10 cellular contexts compared by ENCODE assay signal in the genomic region with DNA sequence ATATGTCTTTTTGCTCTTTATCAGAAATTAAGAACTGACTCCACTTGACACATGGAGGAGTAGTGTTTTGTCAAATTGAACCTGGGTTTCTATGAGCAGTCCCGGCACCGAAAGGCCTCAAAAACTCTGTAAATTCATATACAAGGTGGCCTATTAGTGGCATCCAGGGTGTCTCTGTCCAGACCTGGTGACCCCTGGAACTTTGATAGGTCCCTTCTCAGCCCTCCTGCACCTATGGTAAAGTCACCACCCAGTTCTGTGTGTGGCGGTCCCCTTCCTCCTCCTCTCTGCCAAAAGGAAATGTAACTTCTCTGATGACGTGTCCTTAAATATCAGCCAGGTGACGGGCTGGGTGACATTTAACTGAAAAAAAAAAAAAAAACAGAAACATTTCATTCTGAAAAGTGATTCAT.
DNase-seq lines count a peak whose midpoint lies in the region; ATAC-seq, FAIRE-seq and TF ChIP-seq lines count a peak whose summit lies in the region.
"Had no signal": no experiment of that assay in that cellular context is flagged by ENCODE, and none has a peak within 500 bp of the region (broad histone marks: within the 10 kb centered on the region; RNA-seq: fewer than 3 reads in every experiment).

No MANE protein-coding gene starts in this region.

- no peaks in the 10 kb centered on the region for H3K9me3 Mint-ChIP-seq in activated naive CD8-positive, alpha-beta T cell treated with anti-CD3 and anti-CD28 coated beads, Interleukin-2, amount 50 U/mL, for 24 hours

- peaks cover 4% of the 10 kb centered on the region for H3K36me3 Mint-ChIP-seq in activated naive CD8-positive, alpha-beta T cell treated with anti-CD3 and anti-CD28 coated beads, Interleukin-2, amount 50 U/mL, for 24 hours (ENCODE audit: low read depth)

- no peaks in the 10 kb centered on the region for H3K27me3 Mint-ChIP-seq in activated naive CD8-positive, alpha-beta T cell treated with anti-CD3 and anti-CD28 coated beads, Interleukin-2, amount 50 U/mL, for 24 hours

- peak overlapping the region; percentile 98 for H3K27ac Mint-ChIP-seq in activated naive CD8-positive, alpha-beta T cell treated with anti-CD3 and anti-CD28 coated beads, Interleukin-2, amount 50 U/mL, for 24 hours

- no peak for FAIRE-seq in H54 (lab: Jason Lieb, UNC)

- peaks cover 72% of the 10 kb centered on the region for H3K4me1 Mint-ChIP-seq in activated naive CD8-positive, alpha-beta T cell treated with anti-CD3 and anti-CD28 coated beads, Interleukin-2, amount 50 U/mL, for 24 hours

- DNase-seq in activated CD4-positive, alpha-beta T cell treated with anti-CD3 and anti-CD28 coated beads, Interleukin-2, amount 50 U/mL, for 4 hours: peak; percentile 41 to 48
- peak; percentile 64 for DNase-seq in activated naive CD8-positive, alpha-beta T cell treated with anti-CD3 and anti-CD28 coated beads, Interleukin-2, amount 50 U/mL, for 24 hours
- peak; percentile 45 for DNase-seq in stimulated activated CD4-positive, alpha-beta T cell treated with anti-CD3 and anti-CD28 coated beads, Interleukin-4, amount 100 ng/mL, for 1 hour
- no peak for DNase-seq in inferior parietal cortex (ENCODE audit: extremely low spot score)
- no peak for DNase-seq in NCI-H82 treated with DMSO at 0.1 percent for 48 hours (lab: John Stamatoyannopoulos, UW; ENCODE audit: unreplicated experiment)
- no peak for DNase-seq in NCI-H69 (lab: John Stamatoyannopoulos, UW)
- no peak for DNase-seq in H54 (ENCODE audit: insufficient read length, low spot score)
- DNase-seq: KG1, NCI-H510A had no signal

- TF ChIP-seq POLR2A in GM19099 (IDR thresholded peaks at IDR 0.05; ENCODE audit: extremely low read depth, insufficient read length, low read depth) (peak; percentile 28), H54 (IDR thresholded peaks at IDR 0.05; ENCODE audit: low read depth, low read length) (no peak)

- peak overlapping the region; percentile 89 for H3K4me3 Mint-ChIP-seq in activated naive CD8-positive, alpha-beta T cell treated with anti-CD3 and anti-CD28 coated beads, Interleukin-2, amount 50 U/mL, for 24 hours

- peak; percentile 78 for ATAC-seq in activated naive CD8-positive, alpha-beta T cell treated with anti-CD3 and anti-CD28 coated beads, Interleukin-2, amount 50 U/mL, for 24 hours

Comparison
In these comparisons a context has a peak if more than half of its experiments do, and no peak if none do; other contexts are left out.
1. DNase-seq: peak in activated CD4-positive, alpha-beta T cell treated with anti-CD3 and anti-CD28 coated beads, Interleukin-2, amount 50 U/mL, for 4 hours (2 of 2), activated naive CD8-positive, alpha-beta T cell treated with anti-CD3 and anti-CD28 coated beads, Interleukin-2, amount 50 U/mL, for 24 hours (single experiment) and stimulated activated CD4-positive, alpha-beta T cell treated with anti-CD3 and anti-CD28 coated beads, Interleukin-4, amount 100 ng/mL, for 1 hour (single experiment); none in inferior parietal cortex (single experiment), NCI-H82 treated with DMSO at 0.1 percent for 48 hours (single experiment), NCI-H69 (single experiment) and H54 (single experiment).